ENCODE assay signal across 7 cellular contexts in the genomic region with DNA sequence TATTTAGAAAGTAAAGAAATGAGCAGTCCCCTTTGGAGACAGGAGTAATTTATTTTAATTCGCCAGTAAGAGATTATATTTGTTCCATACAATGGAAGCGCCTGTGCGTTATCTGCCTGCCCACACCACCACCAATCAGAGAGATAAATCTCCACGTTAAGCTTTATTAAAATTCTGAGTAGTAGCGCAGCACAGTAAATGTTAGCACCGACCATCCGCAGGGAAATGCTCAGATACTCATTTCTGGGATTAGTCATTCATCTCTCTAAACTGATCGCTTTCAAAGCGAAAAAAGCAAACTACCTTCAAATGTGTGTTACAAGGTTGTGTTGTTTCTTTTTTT. TPM values are rescaled to one million over a fixed set of nuclear protein-coding genes. Genes with fewer than 3 reads are reported as not detected.
DNase-seq lines count a peak whose midpoint lies in the region; ATAC-seq and TF ChIP-seq lines count a peak whose summit lies in the region.

No MANE protein-coding gene starts in this region.

- H3K4me3 ChIP-seq in GM12865 (ENCODE audit: low read depth, low read length) (peak overlapping the region; percentile 64), cardiac fibroblast (replicated peaks in 1 of 2; ENCODE audit: low read depth in 2 of 2, low read length in 2 of 2) (peak overlapping the region; percentile 82 to 90), mucosa of descending colon (peak overlapping the region; percentile 85)

- peaks cover 16% of the 10 kb centered on the region for H3K4me1 ChIP-seq in mucosa of descending colon (ENCODE audit: low read depth)

- DNase-seq in GM12865 (ENCODE audit: low read depth) (no peak), NCI-H69 (lab: John Stamatoyannopoulos, UW) (peak; percentile 59), cardiac fibroblast (ENCODE audit: low read depth in 2 of 2) (peak in 1 of 2 donors; percentile 64), mucosa of descending colon (no peak), superior temporal gyrus (ENCODE audit: extremely low spot score) (no peak), NCI-H2029 treated with DMSO at 0.1 percent for 48 hours (lab: John Stamatoyannopoulos, UW) (no peak)

- intact Hi-C loops in mucosa of descending colon (cut with DNase I, micrococcal nuclease), result loop anchor here (10.0 kb wide), 3 partner anchors 52 to 318 kb away; no protein-coding TSS in a partner anchor

- no peak for TF ChIP-seq CTCF in GM12865 (IDR thresholded peaks at IDR 0.05; ENCODE audit: insufficient read depth, low read depth, low read length, missing control alignments)
- no peak for TF ChIP-seq CTCF in cardiac fibroblast (IDR thresholded peaks at IDR 0.05; ENCODE audit: low read depth, low read length)
- TF ChIP-seq CTCF in mucosa of descending colon (IDR thresholded peaks at IDR 0.05), result no peak

- H3K36me3 ChIP-seq in mucosa of descending colon (ENCODE audit: low read depth), result no peaks in the 10 kb centered on the region

- no peak for ATAC-seq in mucosa of descending colon
- ATAC-seq in GM18867 (IDR thresholded peaks at IDR 0.05; ENCODE audit: unreplicated experiment), result no peak

- no peaks in the 10 kb centered on the region for H3K9me3 ChIP-seq in mucosa of descending colon

RNA-seq across cellular contexts. Expression of a gene that starts 1.2 kb away (rescaled TPM):
- 100 to 1,000 TPM; 115 to 222 (median 171) TPM for total RNA-seq in mucosa of descending colon
